9 cellular contexts compared by ENCODE assay signal in the genomic region with DNA sequence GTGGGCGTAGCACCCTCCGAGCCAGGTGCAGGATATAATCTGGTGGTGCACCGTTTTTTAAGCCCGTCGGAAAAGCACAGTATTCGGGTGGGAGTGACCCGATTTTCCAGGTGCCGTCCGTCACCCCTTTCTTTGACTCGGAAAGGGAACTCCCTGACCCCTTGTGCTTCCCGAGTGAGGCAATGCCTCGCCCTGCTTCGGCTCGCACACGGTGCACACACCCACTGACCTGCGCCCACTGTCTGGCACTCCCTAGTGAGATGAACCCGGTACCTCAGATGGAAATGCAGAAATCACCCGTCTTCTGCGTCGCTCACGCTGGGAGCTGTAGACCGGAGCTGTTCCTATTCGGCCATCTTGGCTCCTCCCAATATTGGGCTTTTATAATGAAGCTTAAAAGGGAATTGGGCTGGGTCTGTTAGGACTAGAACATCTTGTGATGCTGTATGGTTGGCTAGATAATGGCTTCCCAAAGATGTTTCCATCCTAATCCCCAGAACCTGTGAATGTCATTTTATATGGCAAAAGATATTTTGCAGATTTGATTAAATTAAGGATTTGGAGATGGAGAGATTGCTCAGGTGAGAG. TPM values are rescaled to one million over a fixed set of nuclear protein-coding genes. Genes with fewer than 3 reads are reported as not detected.
DNase-seq lines count a peak whose midpoint lies in the region; ATAC-seq and TF ChIP-seq lines count a peak whose summit lies in the region.
"Not testable (repeated sequence)": the region's sequence is repeated elsewhere in the genome, so short reads cannot be mapped to it uniquely, and the experiment has no call there.
"Had no signal": no experiment of that assay in that cellular context is flagged by ENCODE, and none has a peak within 500 bp of the region (broad histone marks: within the 10 kb centered on the region; RNA-seq: fewer than 3 reads in every experiment).

No MANE protein-coding gene starts in this region.

- not testable (repeated sequence) for H3K27ac Mint-ChIP-seq in Calu3 (ENCODE audit: unreplicated experiment); MCF 10A (ENCODE audit: low read depth, unreplicated experiment)

- not testable (repeated sequence) for H3K9me3 Mint-ChIP-seq in Calu3 (ENCODE audit: low read depth, unreplicated experiment); activated T-cell treated with anti-CD3 and anti-CD28 coated beads, Interleukin-2, amount 50 U/mL, for 4 hours; MCF 10A (ENCODE audit: unreplicated experiment)

- peak overlapping the region; percentile 60 for H3K4me3 Mint-ChIP-seq in Calu3 (ENCODE audit: low read depth, unreplicated experiment)
- peak overlapping the region; percentile 48 for H3K4me3 Mint-ChIP-seq in activated T-cell treated with anti-CD3 and anti-CD28 coated beads, Interleukin-2, amount 50 U/mL, for 4 hours
- H3K4me3 Mint-ChIP-seq in MCF 10A (ENCODE audit: unreplicated experiment) = peak overlapping the region; percentile 43

- CTCF ChIA-PET in Calu3 (lab: Charles Lee); HEK293 (lab: Yijun Ruan, JAX): not testable (repeated sequence)
- CTCF ChIA-PET in MCF 10A (lab: Yijun Ruan, JAX) = interaction anchor here (1.4 kb wide), 1 partner anchor 10 kb away, joined by 3 read pairs; no protein-coding TSS in a partner anchor

- H3K27me3 ChIP-seq in SJCRH30 = not testable (repeated sequence)

- H3K9me3 ChIP-seq in HEK293 (ENCODE audit: control insufficient read depth, insufficient read depth, low read depth, low read length); SJCRH30 (replicated peaks): not testable (repeated sequence)

- not testable (repeated sequence) for TF ChIP-seq CTCF in Calu3 (IDR thresholded peaks at IDR 0.05; ENCODE audit: unreplicated experiment); HEK293 (tag by site-specific recombination; IDR thresholded peaks at IDR 0.05); MCF 10A (IDR thresholded peaks at IDR 0.05; ENCODE audit: unreplicated experiment)

- POLR2A ChIA-PET in HEK293 (lab: Yijun Ruan, JAX); MCF 10A (lab: Yijun Ruan, JAX): not testable (repeated sequence)

- not testable (repeated sequence) for H3K4me3 ChIP-seq in HEK293 (ENCODE audit: low read depth, low read length)
- peak overlapping the region; percentile 62 for H3K4me3 ChIP-seq in SJCRH30

- not testable (repeated sequence) for H3K27ac ChIP-seq in HEK293 (ENCODE audit: extremely low read depth, low read depth, low read length); SJCRH30

- BruUV-seq in Calu3 (replicated peaks; lab: Mats Ljungman, UMichigan); MCF 10A (replicated peaks; lab: Mats Ljungman, UMichigan): not testable (repeated sequence)

- intact Hi-C loops in Calu3 (cut with micrococcal nuclease; ENCODE audit: unreplicated experiment); MCF 10A (cut with micrococcal nuclease): not testable (repeated sequence)

- not testable (repeated sequence) for H3K36me3 Mint-ChIP-seq in Calu3 (ENCODE audit: insufficient read depth, unreplicated experiment); activated T-cell treated with anti-CD3 and anti-CD28 coated beads, Interleukin-2, amount 50 U/mL, for 4 hours (ENCODE audit: insufficient read depth); MCF 10A (ENCODE audit: insufficient read depth, unreplicated experiment)

- H3K4me1 Mint-ChIP-seq in Calu3 (ENCODE audit: low read depth, unreplicated experiment); activated T-cell treated with anti-CD3 and anti-CD28 coated beads, Interleukin-2, amount 50 U/mL, for 4 hours (ENCODE audit: low read depth); MCF 10A (ENCODE audit: insufficient read depth, unreplicated experiment): not testable (repeated sequence)

- not testable (repeated sequence) for DNase-seq in Calu3; activated T-cell treated with anti-CD3 and anti-CD28 coated beads, Interleukin-2, amount 50 U/mL, for 4 hours; MCF 10A (ENCODE audit: unreplicated experiment)
- DNase-seq in NCI-H146 treated with DMSO at 0.1 percent for 48 hours (lab: John Stamatoyannopoulos, UW; ENCODE audit: unreplicated experiment) (peak; percentile 13), NCI-H526 (lab: John Stamatoyannopoulos, UW) (peak; percentile 38 to 75), SJCRH30 (peak in 1 of 2 experiments; percentile 26)

- not testable (repeated sequence) for ATAC-seq in activated T-cell treated with anti-CD3 and anti-CD28 coated beads, Interleukin-2, amount 50 U/mL, for 4 hours

- H3K36me3 ChIP-seq in HEK293 (ENCODE audit: control insufficient read depth in 2 of 2, insufficient read depth in 1 of 2, low read length in 2 of 2); SJCRH30: not testable (repeated sequence)

- H3K27me3 Mint-ChIP-seq in Calu3 (ENCODE audit: unreplicated experiment); activated T-cell treated with anti-CD3 and anti-CD28 coated beads, Interleukin-2, amount 50 U/mL, for 4 hours (ENCODE audit: low read depth): not testable (repeated sequence)
- peaks cover 13% of the 10 kb centered on the region for H3K27me3 Mint-ChIP-seq in MCF 10A (ENCODE audit: insufficient read depth, unreplicated experiment)

- not testable (repeated sequence) for H3K4me1 ChIP-seq in HEK293 (ENCODE audit: control insufficient read depth, insufficient read depth, low read length); SJCRH30

TF ChIP-seq in HEK293, 187 proteins besides CTCF, POLR2A, EP300 and RAD21:
- TF ChIP-seq ZNF341 (tag by site-specific recombination; IDR thresholded peaks at IDR 0.05; ENCODE audit: low read depth) = peak; percentile 63
- TF ChIP-seq ZFHX2 (tag by site-specific recombination; conservative IDR thresholded peaks at IDR 0.05) = peak; percentile 29
- TF ChIP-seq ZBTB8A (tag by site-specific recombination; IDR thresholded peaks at IDR 0.05) = peak; percentile 93

RNA-seq across cellular contexts. Expression of a gene that starts 30.5 kb away (rescaled TPM):
- total RNA-seq in Calu3 (2022) (not detected in 2 replicates), MCF 10A (2022) (not detected in 2 replicates)
- total RNA-seq in SJCRH30 (2014; rRNA removed; shearing (Covaris generic)) = not detected in 2 replicates
- total RNA-seq in activated T-cell treated with anti-CD3 and anti-CD28 coated beads, Interleukin-2, amount 50 U/mL, for 4 hours = not detected
- total RNA-seq: CD4-positive, alpha-beta T cell; GM12878 had no signal
